Comparison of ENCODE assay signal across 2 cellular contexts in genomic region chr2:190843874-190844699, GRCh38.
A peak's percentile ranks its signal among the peaks of the same experiment; 100 is the strongest.
TF ChIP-seq lines count a peak whose summit lies in the region.

No MANE protein-coding gene starts in this region.

TF ChIP-seq in SK-N-SH, 30 proteins besides CTCF, POLR2A, EP300 and RAD21 (continued from another document):
- TF ChIP-seq, protein P1, sequence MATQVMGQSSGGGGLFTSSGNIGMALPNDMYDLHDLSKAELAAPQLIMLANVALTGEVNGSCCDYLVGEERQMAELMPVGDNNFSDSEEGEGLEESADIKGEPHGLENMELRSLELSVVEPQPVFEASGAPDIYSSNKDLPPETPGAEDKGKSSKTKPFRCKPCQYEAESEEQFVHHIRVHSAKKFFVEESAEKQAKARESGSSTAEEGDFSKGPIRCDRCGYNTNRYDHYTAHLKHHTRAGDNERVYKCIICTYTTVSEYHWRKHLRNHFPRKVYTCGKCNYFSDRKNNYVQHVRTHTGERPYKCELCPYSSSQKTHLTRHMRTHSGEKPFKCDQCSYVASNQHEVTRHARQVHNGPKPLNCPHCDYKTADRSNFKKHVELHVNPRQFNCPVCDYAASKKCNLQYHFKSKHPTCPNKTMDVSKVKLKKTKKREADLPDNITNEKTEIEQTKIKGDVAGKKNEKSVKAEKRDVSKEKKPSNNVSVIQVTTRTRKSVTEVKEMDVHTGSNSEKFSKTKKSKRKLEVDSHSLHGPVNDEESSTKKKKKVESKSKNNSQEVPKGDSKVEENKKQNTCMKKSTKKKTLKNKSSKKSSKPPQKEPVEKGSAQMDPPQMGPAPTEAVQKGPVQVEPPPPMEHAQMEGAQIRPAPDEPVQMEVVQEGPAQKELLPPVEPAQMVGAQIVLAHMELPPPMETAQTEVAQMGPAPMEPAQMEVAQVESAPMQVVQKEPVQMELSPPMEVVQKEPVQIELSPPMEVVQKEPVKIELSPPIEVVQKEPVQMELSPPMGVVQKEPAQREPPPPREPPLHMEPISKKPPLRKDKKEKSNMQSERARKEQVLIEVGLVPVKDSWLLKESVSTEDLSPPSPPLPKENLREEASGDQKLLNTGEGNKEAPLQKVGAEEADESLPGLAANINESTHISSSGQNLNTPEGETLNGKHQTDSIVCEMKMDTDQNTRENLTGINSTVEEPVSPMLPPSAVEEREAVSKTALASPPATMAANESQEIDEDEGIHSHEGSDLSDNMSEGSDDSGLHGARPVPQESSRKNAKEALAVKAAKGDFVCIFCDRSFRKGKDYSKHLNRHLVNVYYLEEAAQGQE (IDR thresholded peaks at IDR 0.05; ENCODE audit: low read depth, low read length): no peak
- TF ChIP-seq, protein P2, sequence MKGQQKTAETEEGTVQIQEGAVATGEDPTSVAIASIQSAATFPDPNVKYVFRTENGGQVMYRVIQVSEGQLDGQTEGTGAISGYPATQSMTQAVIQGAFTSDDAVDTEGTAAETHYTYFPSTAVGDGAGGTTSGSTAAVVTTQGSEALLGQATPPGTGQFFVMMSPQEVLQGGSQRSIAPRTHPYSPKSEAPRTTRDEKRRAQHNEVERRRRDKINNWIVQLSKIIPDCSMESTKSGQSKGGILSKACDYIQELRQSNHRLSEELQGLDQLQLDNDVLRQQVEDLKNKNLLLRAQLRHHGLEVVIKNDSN (IDR thresholded peaks at IDR 0.05; ENCODE audit: borderline replicate concordance, low read depth): no peak
- TF ChIP-seq ELF1 (IDR thresholded peaks at IDR 0.05) (no peak), RCOR1 (IDR thresholded peaks at IDR 0.05; ENCODE audit: low read length) (no peak), RXRA (IDR thresholded peaks at IDR 0.05; ENCODE audit: borderline replicate concordance, low read depth) (no peak), MEF2A (IDR thresholded peaks at IDR 0.05; ENCODE audit: borderline replicate concordance, low read depth) (no peak), SIN3A (IDR thresholded peaks at IDR 0.05; ENCODE audit: borderline replicate concordance, low read depth, low read length) (no peak), GATA2 (CRISPR knock-in tag; IDR thresholded peaks at IDR 0.05) (no peak), YY1 (IDR thresholded peaks at IDR 0.05; ENCODE audit: low read depth) (no peak), RFX5 (IDR thresholded peaks at IDR 0.05; ENCODE audit: low read length) (no peak), TAF1 (IDR thresholded peaks at IDR 0.05; ENCODE audit: borderline replicate concordance, low read depth, low read length) (no peak), IRF3 (IDR thresholded peaks at IDR 0.05; ENCODE audit: low read depth, low read length) (no peak), NFIC (IDR thresholded peaks at IDR 0.05; ENCODE audit: borderline replicate concordance) (no peak), POLR2AphosphoS5 (IDR thresholded peaks at IDR 0.05; ENCODE audit: low read depth, low read length) (no peak), TCF12 (IDR thresholded peaks at IDR 0.05) (peak; percentile 19; the same call in 1 of the 2 replicates), PBX3 (IDR thresholded peaks at IDR 0.05) (no peak), CHD2 (IDR thresholded peaks at IDR 0.05; ENCODE audit: low read length, partially characterized antibody) (no peak), MXI1 (IDR thresholded peaks at IDR 0.05; ENCODE audit: low read depth, low read length) (no peak)
- TF ChIP-seq, protein P3, sequence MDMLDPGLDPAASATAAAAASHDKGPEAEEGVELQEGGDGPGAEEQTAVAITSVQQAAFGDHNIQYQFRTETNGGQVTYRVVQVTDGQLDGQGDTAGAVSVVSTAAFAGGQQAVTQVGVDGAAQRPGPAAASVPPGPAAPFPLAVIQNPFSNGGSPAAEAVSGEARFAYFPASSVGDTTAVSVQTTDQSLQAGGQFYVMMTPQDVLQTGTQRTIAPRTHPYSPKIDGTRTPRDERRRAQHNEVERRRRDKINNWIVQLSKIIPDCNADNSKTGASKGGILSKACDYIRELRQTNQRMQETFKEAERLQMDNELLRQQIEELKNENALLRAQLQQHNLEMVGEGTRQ (IDR thresholded peaks at IDR 0.05; ENCODE audit: borderline replicate concordance, low read depth, low read length): no peak

TF ChIP-seq in GM23338, 12 proteins besides CTCF, POLR2A, EP300 and RAD21 (continued from another document):
- TF ChIP-seq ZNF462 (CRISPR knock-in tag; IDR thresholded peaks at IDR 0.05) (no peak), STAT1 (IDR thresholded peaks at IDR 0.05; ENCODE audit: unreplicated experiment) (no peak), NANOG (IDR thresholded peaks at IDR 0.05; ENCODE audit: borderline replicate concordance) (no peak), POLR2AphosphoS5 (IDR thresholded peaks at IDR 0.05; ENCODE audit: low read depth) (no peak), ZNF331 (CRISPR knock-in tag; IDR thresholded peaks at IDR 0.05; ENCODE audit: low read depth) (no peak), EZH2 (IDR thresholded peaks at IDR 0.05; ENCODE audit: low read depth, unreplicated experiment) (no peak)
- TF ChIP-seq, protein P4, sequence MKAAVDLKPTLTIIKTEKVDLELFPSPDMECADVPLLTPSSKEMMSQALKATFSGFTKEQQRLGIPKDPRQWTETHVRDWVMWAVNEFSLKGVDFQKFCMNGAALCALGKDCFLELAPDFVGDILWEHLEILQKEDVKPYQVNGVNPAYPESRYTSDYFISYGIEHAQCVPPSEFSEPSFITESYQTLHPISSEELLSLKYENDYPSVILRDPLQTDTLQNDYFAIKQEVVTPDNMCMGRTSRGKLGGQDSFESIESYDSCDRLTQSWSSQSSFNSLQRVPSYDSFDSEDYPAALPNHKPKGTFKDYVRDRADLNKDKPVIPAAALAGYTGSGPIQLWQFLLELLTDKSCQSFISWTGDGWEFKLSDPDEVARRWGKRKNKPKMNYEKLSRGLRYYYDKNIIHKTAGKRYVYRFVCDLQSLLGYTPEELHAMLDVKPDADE (IDR thresholded peaks at IDR 0.05): no peak
TF ChIP-seq in GM23338: peak in this region for 0.
